Comparison of ENCODE assay signal across 12 cellular contexts in the genomic region with DNA sequence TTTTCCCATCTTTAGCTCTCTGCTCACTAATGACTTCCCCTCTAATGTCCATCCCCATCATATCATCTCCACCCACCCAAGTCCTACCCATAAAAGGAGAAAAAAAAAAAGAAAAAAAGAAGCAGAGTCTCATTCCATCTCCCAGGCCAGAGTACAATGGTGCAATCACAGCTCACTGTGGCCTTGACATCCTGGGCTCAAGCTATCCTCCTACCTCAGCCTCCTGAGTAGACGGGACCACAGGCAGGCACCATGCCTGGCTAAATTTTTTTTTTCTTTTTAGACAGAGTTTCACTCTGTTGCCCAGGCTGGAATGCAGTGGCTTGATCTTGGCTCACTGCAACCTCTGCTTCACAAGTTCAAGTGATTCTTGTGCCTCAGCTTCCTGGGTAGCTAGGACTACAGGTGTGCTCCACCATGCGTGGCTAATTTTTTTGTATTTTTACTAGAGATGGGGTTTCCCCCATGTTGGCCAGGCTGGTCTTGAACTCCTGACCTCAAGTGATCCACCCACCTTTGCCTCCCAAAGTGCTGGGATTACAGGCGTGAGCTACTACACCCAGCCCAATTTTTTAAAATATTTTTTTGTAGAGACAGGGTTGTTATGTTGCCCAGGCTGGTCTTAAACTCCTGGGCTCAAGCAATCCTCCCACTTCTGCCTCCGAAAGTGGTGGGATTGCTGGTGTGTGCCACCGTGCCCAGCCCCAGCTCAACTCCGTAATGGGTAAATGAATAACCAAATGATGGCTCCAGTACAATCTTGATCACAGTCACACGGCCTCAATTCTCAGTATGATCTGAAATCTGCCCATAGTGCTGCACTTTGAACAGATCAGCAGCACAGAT. TPM values are rescaled to one million over a fixed set of nuclear protein-coding genes. Genes with fewer than 3 reads are reported as not detected.
A peak's percentile ranks its signal among the peaks of the same experiment; 100 is the strongest.
DNase-seq lines count a peak whose midpoint lies in the region; ATAC-seq and TF ChIP-seq lines count a peak whose summit lies in the region.
"Had no signal": no experiment of that assay in that cellular context is flagged by ENCODE, and none has a peak within 500 bp of the region (broad histone marks: within the 10 kb centered on the region; RNA-seq: fewer than 3 reads in every experiment).

No MANE protein-coding gene starts in this region.

- CTCF ChIA-PET in RWPE1 (lab: Yijun Ruan, JAX), result no interaction called here

- TF ChIP-seq CTCF in GM12864 (IDR thresholded peaks at IDR 0.05; ENCODE audit: low read depth, low read length, missing control alignments) (no peak), RWPE1 (conservative IDR thresholded peaks at IDR 0.05; ENCODE audit: low read depth) (no peak)

- POLR2A ChIA-PET in RWPE1 (lab: Yijun Ruan, JAX; ENCODE audit: low non-redundant PET), result no interaction called here

- no peak overlapping the region for H3K4me3 ChIP-seq in GM12864 (ENCODE audit: low read depth, low read length)
- H3K4me3 ChIP-seq: colonic mucosa had no signal

- DNase-seq in GM12864 (ENCODE audit: low read depth) (peak; percentile 18), RWPE1 (ENCODE audit: low spot score) (no peak), HT-29 (ENCODE audit: low spot score) (no peak), NCI-H82 treated with DMSO at 0.1 percent for 48 hours (lab: John Stamatoyannopoulos, UW; ENCODE audit: unreplicated experiment) (no peak), NCI-H2107 (lab: John Stamatoyannopoulos, UW) (no peak)
- DNase-seq: activated effector memory CD4-positive, alpha-beta T cell treated with anti-CD3 and anti-CD28 coated beads, Interleukin-2, amount 50 U/mL, for 16 hours; colonic mucosa; glutamatergic neuron; mammary epithelial cell had no signal

- ATAC-seq in GM19455 (IDR thresholded peaks at IDR 0.05; ENCODE audit: unreplicated experiment) (peak; percentile 56), HG02884 (IDR thresholded peaks at IDR 0.05; ENCODE audit: unreplicated experiment) (peak; percentile 64), HG03565 (IDR thresholded peaks at IDR 0.05; ENCODE audit: unreplicated experiment) (peak; percentile 46)

- no peak overlapping the region for H3K27ac ChIP-seq in RWPE1
- H3K27ac ChIP-seq: colonic mucosa had no signal

RNA-seq across cellular contexts. Expression of a gene that starts 24.6 kb away (rescaled TPM):
- total RNA-seq in HT-29 (2014; rRNA removed; shearing (Covaris generic)), result 13.0 and 23.2 TPM in 2 replicates
